Comparison of ENCODE assay signal across 17 cellular contexts in the genomic region with DNA sequence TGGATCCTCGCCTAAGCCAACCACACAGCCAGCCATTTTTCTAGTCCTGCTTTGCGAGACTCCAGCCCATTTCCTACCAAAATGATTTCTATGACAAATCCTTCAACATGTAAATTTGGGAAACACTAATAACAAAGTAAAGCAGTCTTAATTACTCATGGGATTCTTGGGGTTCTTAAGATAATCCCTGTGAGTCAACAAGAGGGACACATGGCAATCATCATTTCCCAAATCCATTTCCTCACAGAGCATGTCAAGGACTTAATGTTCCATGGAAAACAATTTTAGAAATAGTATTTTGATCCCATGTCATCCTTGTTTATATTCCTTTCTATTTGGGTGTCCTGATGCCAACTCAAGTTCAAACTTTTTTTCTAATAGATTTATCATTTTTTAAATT.
DNase-seq lines count a peak whose midpoint lies in the region; ATAC-seq, FAIRE-seq and TF ChIP-seq lines count a peak whose summit lies in the region.
"Had no signal": no experiment of that assay in that cellular context is flagged by ENCODE, and none has a peak within 500 bp of the region (broad histone marks: within the 10 kb centered on the region; RNA-seq: fewer than 3 reads in every experiment).

No MANE protein-coding gene starts in this region.

- H3K27me3 ChIP-seq in IMR-90 (ENCODE audit: control insufficient read depth, insufficient read depth, low read length): no peaks in the 10 kb centered on the region
- H3K27me3 ChIP-seq in bronchial epithelial cell (ENCODE audit: control insufficient read depth, insufficient read depth, low read length): no peaks in the 10 kb centered on the region
- H3K27me3 ChIP-seq in osteoblast (ENCODE audit: insufficient read depth, low read length): no peaks in the 10 kb centered on the region
- H3K27me3 ChIP-seq: BLaER1 had no signal

- H4K8ac ChIP-seq in IMR-90 (ENCODE audit: low read depth in 2 of 2, low read length in 2 of 2): 0 out of 4 replicates have a peak overlapping the region, but pooled peaks of 1 of the 2 experiments have one; percentile 71

- no peaks in the 10 kb centered on the region for H4K20me1 ChIP-seq in IMR-90 (ENCODE audit: insufficient read depth, low read length)
- no peaks in the 10 kb centered on the region for H4K20me1 ChIP-seq in osteoblast (ENCODE audit: insufficient read depth, low read length)
- H4K20me1 ChIP-seq: BLaER1 had no signal

- H2BK15ac ChIP-seq in IMR-90 (ENCODE audit: low read depth, low read length): peak overlapping the region; percentile 91

- H3K9me1 ChIP-seq in IMR-90 (ENCODE audit: insufficient read depth, low read length): peaks cover 2% of the 10 kb centered on the region; the same call in 1 of the 2 replicates

- DNase-seq in IMR-90 (no peak), bronchial epithelial cell (ENCODE audit: low read depth) (peak; percentile 5), osteoblast (ENCODE audit: insufficient read length, low spot score, missing footprints) (no peak), NCI-H2171 treated with DMSO at 0.1 percent for 48 hours (lab: John Stamatoyannopoulos, UW) (no peak), RCC 7860 (ENCODE audit: low spot score) (no peak)
- DNase-seq: AML-193; Caco-2; CD8-positive, alpha-beta memory T cell; DND-41; GDM1 had no signal

- H2BK20ac ChIP-seq in IMR-90 (ENCODE audit: low read depth, low read length): no peak overlapping the region; the same call in 1 of the 2 replicates

- POLR2A ChIA-PET in IMR-90 (lab: Charles Lee; ENCODE audit: unreplicated experiment): no interaction called here

- H3K4me2 ChIP-seq in IMR-90 (ENCODE audit: low read depth, low read length) (no peak overlapping the region), osteoblast (ENCODE audit: insufficient read depth, low read length) (no peak overlapping the region)
- H3K4me2 ChIP-seq: A549, BLaER1 had no signal

- dilution Hi-C loops in IMR-90 (cut with HindIII; ENCODE audit: low sequenced_read_pairs, unreplicated experiment): no loop called here

- H3K79me1 ChIP-seq in IMR-90 (ENCODE audit: low read depth in 1 of 2, low read length in 2 of 2): no peaks in the 10 kb centered on the region

- no peak overlapping the region for H3K4ac ChIP-seq in IMR-90 (ENCODE audit: low read depth, low read length)

- intact Hi-C loops in IMR-90 (cut with micrococcal nuclease): no loop called here

- TF ChIP-seq RAD21 in IMR-90 (IDR thresholded peaks at IDR 0.05; ENCODE audit: low read length): no peak

- peak overlapping the region; percentile 24; the same call in 1 of the 2 replicates for H4K91ac ChIP-seq in IMR-90 (ENCODE audit: insufficient read depth, low read depth, low read length)

- no peak overlapping the region for H3K56ac ChIP-seq in IMR-90 (ENCODE audit: extremely low read depth, insufficient read depth, low read length)

- H2AFZ ChIP-seq in IMR-90 (replicated peaks; ENCODE audit: low read length, poor library complexity) (no peak overlapping the region), osteoblast (ENCODE audit: low read length) (peak overlapping the region; percentile 6)

- H3K9ac ChIP-seq in IMR-90 (ENCODE audit: low read depth, low read length): no peak overlapping the region
- H3K9ac ChIP-seq: BLaER1 had no signal

- H3K14ac ChIP-seq in IMR-90 (replicated peaks; ENCODE audit: low read depth, low read length): 0 out of 2 replicates have a peak overlapping the region, but pooled peaks have one; percentile 68

- H3K9me3 ChIP-seq in IMR-90 (ENCODE audit: control insufficient read depth, insufficient read depth, low read length) (no peaks in the 10 kb centered on the region), osteoblast (ENCODE audit: low read depth, low read length) (no peaks in the 10 kb centered on the region)
- H3K9me3 ChIP-seq: BLaER1, Caco-2, HAP-1 had no signal

- H2AK9ac ChIP-seq in IMR-90 (replicated peaks; ENCODE audit: low read depth, low read length, poor library complexity): no peak overlapping the region

- peaks cover 17% of the 10 kb centered on the region for H3K4me1 ChIP-seq in IMR-90 (ENCODE audit: control insufficient read depth, insufficient read depth, low read length)
- peaks cover 19% of the 10 kb centered on the region for H3K4me1 ChIP-seq in osteoblast (ENCODE audit: insufficient read depth, low read length)
- H3K4me1 ChIP-seq: BLaER1, Caco-2 had no signal

- peak overlapping the region; percentile 30 for H2BK5ac ChIP-seq in IMR-90 (ENCODE audit: low read depth, low read length, poor library complexity, severe bottlenecking)

- TF ChIP-seq CTCF in IMR-90 (conservative IDR thresholded peaks at IDR 0.05; ENCODE audit: low read depth, low read length) (no peak), bronchial epithelial cell (IDR thresholded peaks at IDR 0.05; ENCODE audit: insufficient read depth, low read length, severe bottlenecking) (no peak), osteoblast (IDR thresholded peaks at IDR 0.05; ENCODE audit: extremely low read depth, low read depth, low read length) (no peak)

- no TSS peak for BruUV-seq in IMR-90 (replicated peaks; lab: Mats Ljungman, UMichigan)

- H3K27ac ChIP-seq in IMR-90 (ENCODE audit: insufficient read depth, low read length) (no peak overlapping the region), osteoblast (ENCODE audit: low read depth, low read length) (no peak overlapping the region)
- H3K27ac ChIP-seq: BLaER1 had no signal

- no peaks in the 10 kb centered on the region for H3K79me2 ChIP-seq in osteoblast (ENCODE audit: insufficient read depth, low read length)

- H3K18ac ChIP-seq in IMR-90 (ENCODE audit: low read depth, low read length): peak overlapping the region; percentile 17; the same call in 1 of the 2 replicates

- CTCF ChIA-PET in IMR-90 (lab: Yijun Ruan, JAX): no interaction called here

- FAIRE-seq in bronchial epithelial cell (lab: Jason Lieb, UNC) (no peak), RCC 7860 (lab: Jason Lieb, UNC) (no peak)
- FAIRE-seq: A549, GM12892, H1 had no signal

- H2BK120ac ChIP-seq in IMR-90 (ENCODE audit: low read depth, low read length): peak overlapping the region; percentile 66; the same call in 1 of the 2 replicates

- no peaks in the 10 kb centered on the region for H3K36me3 ChIP-seq in IMR-90 (ENCODE audit: control insufficient read depth, insufficient read depth, low read length)
- H3K36me3 ChIP-seq in bronchial epithelial cell (ENCODE audit: control insufficient read depth, insufficient read depth, low read length): no peaks in the 10 kb centered on the region
- H3K36me3 ChIP-seq in osteoblast (ENCODE audit: insufficient read depth, low read length): no peaks in the 10 kb centered on the region
- H3K36me3 ChIP-seq: BLaER1, HAP-1 had no signal

- H3K4me3 ChIP-seq in IMR-90 (ENCODE audit: insufficient read depth, low read depth, low read length): no peak overlapping the region
- H3K4me3 ChIP-seq in bronchial epithelial cell (ENCODE audit: low read depth, low read length): no peak overlapping the region
- no peak overlapping the region for H3K4me3 ChIP-seq in osteoblast (ENCODE audit: insufficient read depth, low read length)
- H3K4me3 ChIP-seq: A549, BLaER1, HAP-1 had no signal

- H2AK5ac ChIP-seq in IMR-90 (ENCODE audit: low read depth, low read length): no peak overlapping the region

- WGBS in IMR-90 (ENCODE audit: extremely low coverage in 2 of 2, insufficient read length in 1 of 2), 2 experiments: 93% methylated on average over 2 of the region's 2 CpGs; no CpG with 5 or more reads in 1 of the 2 experiments

- in situ Hi-C loops in IMR-90 (cut with MboI; ENCODE audit: low sequenced_read_pairs): no loop called here

- H4K5ac ChIP-seq in IMR-90 (ENCODE audit: low read depth, low read length): no peak overlapping the region; the same call in 1 of the 2 replicates

- ATAC-seq in IMR-90 (ENCODE audit: low read depth): no peak
- no peak for ATAC-seq in HG02759 (IDR thresholded peaks at IDR 0.05; ENCODE audit: unreplicated experiment)
- no peak for ATAC-seq in HG03139 (IDR thresholded peaks at IDR 0.05; ENCODE audit: unreplicated experiment)
- ATAC-seq: A549 had no signal

- TF ChIP-seq POLR2A in IMR-90 (IDR thresholded peaks at IDR 0.05; ENCODE audit: low read depth, low read length): no peak

- no peak overlapping the region for H3K23ac ChIP-seq in IMR-90 (ENCODE audit: low read depth, low read length)

TF ChIP-seq in IMR-90, 13 proteins besides CTCF, POLR2A, EP300 and RAD21:
- TF ChIP-seq RFX5 (IDR thresholded peaks at IDR 0.05; ENCODE audit: low read depth, low read length): no peak
- TF ChIP-seq FOS (IDR thresholded peaks at IDR 0.05; ENCODE audit: low read depth, low read length): no peak
- no peak for TF ChIP-seq CEBPB (IDR thresholded peaks at IDR 0.05; ENCODE audit: low read depth, low read length)
- TF ChIP-seq MXI1 (IDR thresholded peaks at IDR 0.05; ENCODE audit: borderline replicate concordance, low read depth, low read length): no peak
- no peak for TF ChIP-seq MAZ (IDR thresholded peaks at IDR 0.05; ENCODE audit: borderline replicate concordance, low read depth, low read length)
- TF ChIP-seq CHD1 (IDR thresholded peaks at IDR 0.05; ENCODE audit: low read depth, low read length): no peak
- no peak for TF ChIP-seq USF2 (IDR thresholded peaks at IDR 0.05; ENCODE audit: low read depth, low read length)
- TF ChIP-seq ELK1 (IDR thresholded peaks at IDR 0.05; ENCODE audit: borderline replicate concordance, low read depth, low read length): no peak
- TF ChIP-seq BHLHE40 (IDR thresholded peaks at IDR 0.05; ENCODE audit: low read depth, low read length): no peak
- TF ChIP-seq NFE2L2 (IDR thresholded peaks at IDR 0.05; ENCODE audit: low read depth, low read length): no peak
- TF ChIP-seq RCOR1 (IDR thresholded peaks at IDR 0.05; ENCODE audit: insufficient replicate concordance, low read length): no peak
- TF ChIP-seq SMC3 (IDR thresholded peaks at IDR 0.05; ENCODE audit: low read depth, low read length): no peak
- no peak for TF ChIP-seq MAFK (IDR thresholded peaks at IDR 0.05; ENCODE audit: low read depth, low read length)
